Comparison of ENCODE assay signal across 11 cellular contexts in genomic region chr1:28744184-28744583, GRCh38. TPM values are rescaled to one million over a fixed set of nuclear protein-coding genes. Genes with fewer than 3 reads are reported as not detected.
DNase-seq lines count a peak whose midpoint lies in the region; ATAC-seq lines count a peak whose summit lies in the region.
"Had no signal": no experiment of that assay in that cellular context is flagged by ENCODE, and none has a peak within 500 bp of the region (broad histone marks: within the 10 kb centered on the region; RNA-seq: fewer than 3 reads in every experiment).

No MANE protein-coding gene starts in this region.

- H3K36me3 ChIP-seq in CD4-positive, alpha-beta memory T cell (ENCODE audit: insufficient read depth, low read length): peaks cover 52% of the 10 kb centered on the region
- H3K36me3 ChIP-seq in HUES64 (ENCODE audit: insufficient read depth, low read length): peaks cover 94% of the 10 kb centered on the region

- no peaks in the 10 kb centered on the region for H3K27me3 ChIP-seq in CD4-positive, alpha-beta memory T cell (ENCODE audit: insufficient read depth, low read length)
- H3K27me3 ChIP-seq in HUES64 (ENCODE audit: insufficient read depth, low read length): no peaks in the 10 kb centered on the region

- H3K4me3 ChIP-seq in CD4-positive, alpha-beta memory T cell (ENCODE audit: low read length in 2 of 2): no peak overlapping the region
- H3K4me3 ChIP-seq in HUES64 (ENCODE audit: low read length): peak overlapping the region; percentile 8; the same call in 1 of the 2 replicates

- whole genome bisulfite sequencing in HUES64: 92% methylated on average over 4 of the region's 4 CpGs

- H3K27ac Mint-ChIP-seq in CD4-positive, alpha-beta memory T cell: peak overlapping the region in 6 of 7 donors; percentile 2 to 93 (median 52)
- peak overlapping the region; percentile 25 for H3K27ac Mint-ChIP-seq in activated naive CD8-positive, alpha-beta T cell treated with anti-CD3 and anti-CD28 coated beads, Interleukin-2, amount 10 ng/mL, durations not matched to agents 7 days and 5 days
- peak overlapping the region in 4 of 10 donors; percentile 7 to 68 (median 30) for H3K27ac Mint-ChIP-seq in naive thymus-derived CD8-positive, alpha-beta T cell

- no peak for ATAC-seq in activated naive CD8-positive, alpha-beta T cell treated with anti-CD3 and anti-CD28 coated beads, Interleukin-2, amount 10 ng/mL, durations not matched to agents 7 days and 5 days (ENCODE audit: low read depth)
- ATAC-seq in naive thymus-derived CD8-positive, alpha-beta T cell: no peak
- ATAC-seq in HG03108 (IDR thresholded peaks at IDR 0.05; ENCODE audit: unreplicated experiment) (no peak), GM21529 (IDR thresholded peaks at IDR 0.05; ENCODE audit: unreplicated experiment) (no peak), sciatic nerve (no peak)

- H3K27me3 Mint-ChIP-seq in CD4-positive, alpha-beta memory T cell: no peaks in the 10 kb centered on the region
- no peaks in the 10 kb centered on the region for H3K27me3 Mint-ChIP-seq in activated naive CD8-positive, alpha-beta T cell treated with anti-CD3 and anti-CD28 coated beads, Interleukin-2, amount 10 ng/mL, durations not matched to agents 7 days and 5 days
- no peaks in the 10 kb centered on the region for H3K27me3 Mint-ChIP-seq in naive thymus-derived CD8-positive, alpha-beta T cell

- peaks cover 93% of the 10 kb centered on the region for H3K4me1 ChIP-seq in CD4-positive, alpha-beta memory T cell (ENCODE audit: insufficient read depth, low read length)
- H3K4me1 ChIP-seq in HUES64 (ENCODE audit: insufficient read depth, low read length): peaks cover 27% of the 10 kb centered on the region

- CTCF ChIA-PET in CD4-positive, alpha-beta memory T cell (lab: Charles Lee; ENCODE audit: partially characterized antibody): no interaction called here

- H3K27ac ChIP-seq in CD4-positive, alpha-beta memory T cell (ENCODE audit: low read depth, low read length): no peak overlapping the region
- H3K27ac ChIP-seq in HUES64 (ENCODE audit: low read depth, low read length): no peak overlapping the region

- POLR2A ChIA-PET in CD4-positive, alpha-beta memory T cell (lab: Charles Lee; ENCODE audit: partially characterized antibody): no interaction called here
- POLR2A ChIA-PET in activated naive CD8-positive, alpha-beta T cell treated with anti-CD3 and anti-CD28 coated beads, Interleukin-2, amount 10 ng/mL, durations not matched to agents 7 days and 5 days (lab: Charles Lee): interaction anchor here (2.1 kb wide), 1 partner anchor 96 kb away, joined by 5 read pairs; the partner anchor contains the start of gene RNU11
- POLR2A ChIA-PET in naive thymus-derived CD8-positive, alpha-beta T cell (lab: Charles Lee): interaction anchor here (1.2 kb wide), 1 partner anchor 8 kb away, joined by 3 read pairs; the partner anchor contains the start of gene YTHDF2

- peaks cover 54 to 68% of the 10 kb centered on the region in 2 donors for H3K36me3 Mint-ChIP-seq in CD4-positive, alpha-beta memory T cell
- peaks cover 36% of the 10 kb centered on the region for H3K36me3 Mint-ChIP-seq in activated naive CD8-positive, alpha-beta T cell treated with anti-CD3 and anti-CD28 coated beads, Interleukin-2, amount 10 ng/mL, durations not matched to agents 7 days and 5 days
- peaks cover 16 to 92% (median 36%) of the 10 kb centered on the region in 3 donors for H3K36me3 Mint-ChIP-seq in naive thymus-derived CD8-positive, alpha-beta T cell

- peaks cover 44 to 85% (median 64%) of the 10 kb centered on the region in 4 donors for H3K4me1 Mint-ChIP-seq in CD4-positive, alpha-beta memory T cell
- peaks cover 47% of the 10 kb centered on the region for H3K4me1 Mint-ChIP-seq in activated naive CD8-positive, alpha-beta T cell treated with anti-CD3 and anti-CD28 coated beads, Interleukin-2, amount 10 ng/mL, durations not matched to agents 7 days and 5 days
- H3K4me1 Mint-ChIP-seq in naive thymus-derived CD8-positive, alpha-beta T cell: peaks cover 24 to 84% (median 72%) of the 10 kb centered on the region in 4 donors

- peak overlapping the region in 6 of 8 donors; percentile 54 to 92 (median 71) for H3K4me3 Mint-ChIP-seq in CD4-positive, alpha-beta memory T cell
- peak overlapping the region; percentile 51 for H3K4me3 Mint-ChIP-seq in activated naive CD8-positive, alpha-beta T cell treated with anti-CD3 and anti-CD28 coated beads, Interleukin-2, amount 10 ng/mL, durations not matched to agents 7 days and 5 days
- H3K4me3 Mint-ChIP-seq in naive thymus-derived CD8-positive, alpha-beta T cell: peak overlapping the region in 9 of 10 donors; percentile 55 to 84 (median 66)

- intact Hi-C loops in CD4-positive, alpha-beta memory T cell (cut with micrococcal nuclease): no loop called here
- intact Hi-C loops in sciatic nerve (cut with DNase I): no loop called here

- DNase-seq in CD4-positive, alpha-beta memory T cell: no peak
- no peak for DNase-seq in activated naive CD8-positive, alpha-beta T cell treated with anti-CD3 and anti-CD28 coated beads, Interleukin-2, amount 10 ng/mL, durations not matched to agents 7 days and 5 days
- no peak for DNase-seq in naive thymus-derived CD8-positive, alpha-beta T cell
- no peak for DNase-seq in activated effector memory CD4-positive, alpha-beta T cell treated with anti-CD3 and anti-CD28 coated beads, Interleukin-2, amount 50 U/mL, for 16 hours
- DNase-seq in sciatic nerve (ENCODE audit: low spot score): no peak
- DNase-seq: NCI-H345; RPMI8226; stimulated activated naive CD4-positive, alpha-beta T cell had no signal

- H3K9ac ChIP-seq in HUES64 (ENCODE audit: low read depth, low read length): no peak overlapping the region

- no peaks in the 10 kb centered on the region for H3K9me3 Mint-ChIP-seq in CD4-positive, alpha-beta memory T cell
- H3K9me3 Mint-ChIP-seq in activated naive CD8-positive, alpha-beta T cell treated with anti-CD3 and anti-CD28 coated beads, Interleukin-2, amount 10 ng/mL, durations not matched to agents 7 days and 5 days: no peaks in the 10 kb centered on the region
- no peaks in the 10 kb centered on the region for H3K9me3 Mint-ChIP-seq in naive thymus-derived CD8-positive, alpha-beta T cell

- no peaks in the 10 kb centered on the region for H3K9me3 ChIP-seq in CD4-positive, alpha-beta memory T cell (ENCODE audit: control insufficient read depth in 1 of 2, low read length in 2 of 2)
- no peaks in the 10 kb centered on the region for H3K9me3 ChIP-seq in HUES64 (ENCODE audit: insufficient read depth, low read depth, low read length)

RNA-seq across cellular contexts. Expression of gene YTHDF2, which starts 7.4 kb away (rescaled TPM):
- total RNA-seq in CD4-positive, alpha-beta memory T cell: 10 to 100 TPM; 65.1 to 76.8 TPM
- 100 to 1,000 TPM; 124 to 173 TPM for polyA plus RNA-seq in CD4-positive, alpha-beta memory T cell
- 114 TPM for polyA plus RNA-seq in HUES64 (2013, experiment 1 of 2)
- polyA plus RNA-seq in HUES64 (2013, experiment 2 of 2): 119 TPM
- 10 to 100 TPM; 62.5 to 70.2 TPM for total RNA-seq in activated naive CD8-positive, alpha-beta T cell treated with anti-CD3 and anti-CD28 coated beads, Interleukin-2, amount 10 ng/mL, durations not matched to agents 7 days and 5 days
- 10 to 100 TPM; 75.4 to 76.6 TPM for total RNA-seq in naive thymus-derived CD8-positive, alpha-beta T cell
- polyA plus RNA-seq in naive thymus-derived CD8-positive, alpha-beta T cell: 100 to 1,000 TPM; 117 to 128 (median 118) TPM
- 51.8 TPM for total RNA-seq in sciatic nerve
